1 cellular context compared by ENCODE assay signal in the genomic region with DNA sequence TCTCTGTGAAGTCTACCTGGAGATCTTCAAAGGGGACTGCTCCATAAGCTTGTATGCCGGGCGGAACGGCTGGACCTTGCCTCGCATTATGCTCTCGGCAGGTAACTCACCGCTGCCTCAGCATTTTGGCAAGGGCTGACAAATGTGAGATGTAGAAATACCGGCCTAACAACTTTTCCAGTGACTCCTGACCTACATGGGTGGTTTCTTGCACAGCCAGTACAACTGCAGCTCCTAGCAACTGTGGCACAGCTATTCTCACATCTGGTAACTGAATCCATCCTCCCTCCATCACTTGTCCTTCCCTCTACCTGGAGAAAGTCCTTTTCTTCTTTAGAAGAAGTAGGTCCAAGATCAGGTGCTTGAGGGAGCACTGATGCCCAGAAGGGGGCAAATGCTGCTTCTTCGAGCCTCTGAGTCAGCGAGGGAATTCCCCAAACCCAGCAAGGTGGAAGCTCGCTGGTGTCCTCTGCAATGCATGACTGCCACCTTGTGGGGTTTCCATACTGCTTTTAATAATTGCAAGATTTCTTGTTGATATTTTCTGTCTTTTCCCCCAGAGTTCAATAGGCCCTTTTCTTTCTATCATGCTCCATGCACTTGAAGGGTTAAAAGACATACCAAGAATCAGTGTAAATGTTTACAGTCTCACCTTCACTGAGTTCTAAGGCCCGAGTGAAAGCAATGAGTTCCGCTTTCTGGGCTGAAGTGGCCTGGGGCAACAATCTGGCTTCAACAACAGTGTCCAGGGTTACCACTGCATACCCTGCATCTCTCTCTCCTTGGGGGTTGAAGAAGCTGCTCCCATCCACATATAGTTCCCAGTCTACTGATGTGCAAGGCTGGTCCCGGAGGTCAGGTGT.
TF ChIP-seq lines count a peak whose summit lies in the region.

No MANE protein-coding gene starts in this region.

TF ChIP-seq in HepG2, 621 proteins besides CTCF, POLR2A, EP300 and RAD21 (continued from another document):
- TF ChIP-seq SMC3 (IDR thresholded peaks at IDR 0.05; ENCODE audit: low read length), result peak; percentile 52; the same call in 1 of the 2 replicates
